2 cellular contexts compared by ENCODE assay signal in genomic region chr15:73870700-73871408, GRCh38.
A peak's percentile ranks its signal among the peaks of the same experiment; 100 is the strongest.
TF ChIP-seq lines count a peak whose summit lies in the region.

No MANE protein-coding gene starts in this region.

TF ChIP-seq in liver, 16 proteins besides CTCF, POLR2A, EP300 and RAD21:
- no peak for TF ChIP-seq RXRA (IDR thresholded peaks at IDR 0.05)
- TF ChIP-seq NR2F2 (IDR thresholded peaks at IDR 0.05): peak; percentile 74

TF ChIP-seq in HepG2, 621 proteins besides CTCF, POLR2A, EP300 and RAD21:
- TF ChIP-seq KIAA2018 (CRISPR knock-in tag; IDR thresholded peaks at IDR 0.05; ENCODE audit: borderline replicate concordance) (no peak), NFE2 (CRISPR knock-in tag; IDR thresholded peaks at IDR 0.05) (no peak), STAT5B (CRISPR knock-in tag; IDR thresholded peaks at IDR 0.05) (no peak), ZNF740 (CRISPR knock-in tag; IDR thresholded peaks at IDR 0.05) (no peak), CBX1 (IDR thresholded peaks at IDR 0.05; ENCODE audit: low read depth) (no peak), NFYC (CRISPR knock-in tag; IDR thresholded peaks at IDR 0.05) (no peak), ZNF550 (CRISPR knock-in tag; IDR thresholded peaks at IDR 0.05; ENCODE audit: borderline replicate concordance) (no peak), ETV5 (CRISPR knock-in tag; IDR thresholded peaks at IDR 0.05; ENCODE audit: borderline replicate concordance) (no peak), HIVEP1 (CRISPR knock-in tag; IDR thresholded peaks at IDR 0.05) (no peak), REPIN1 (CRISPR knock-in tag; IDR thresholded peaks at IDR 0.05; ENCODE audit: borderline replicate concordance, low read depth) (no peak), ZNF883 (CRISPR knock-in tag; IDR thresholded peaks at IDR 0.05; ENCODE audit: not compliant biosample characterization) (no peak), ZNF30 (CRISPR knock-in tag; IDR thresholded peaks at IDR 0.05) (no peak)
